In genomic region chr5:88827997-88828396, GRCh38 we compare ENCODE assay signal across 2 cellular contexts.
TF ChIP-seq lines count a peak whose summit lies in the region.

No MANE protein-coding gene starts in this region.

TF ChIP-seq in liver, 16 proteins besides CTCF, POLR2A, EP300 and RAD21 (continued from another document):
- TF ChIP-seq TAF1 (conservative IDR thresholded peaks at IDR 0.05) (no peak), HNF4G (IDR thresholded peaks at IDR 0.05) (no peak), GABPA (IDR thresholded peaks at IDR 0.05 in 1 of 2, conservative IDR thresholded peaks at IDR 0.05 in 1 of 2) (no peak), RXRA (IDR thresholded peaks at IDR 0.05) (no peak), FOXA2 (IDR thresholded peaks at IDR 0.05) (no peak), ZBTB33 (IDR thresholded peaks at IDR 0.05) (no peak), SP1 (IDR thresholded peaks at IDR 0.05) (no peak), HNF4A (conservative IDR thresholded peaks at IDR 0.05) (no peak), EGR1 (IDR thresholded peaks at IDR 0.05; ENCODE audit: low read depth in 2 of 2) (no peak), NR2F2 (IDR thresholded peaks at IDR 0.05) (no peak), FOXA1 (IDR thresholded peaks at IDR 0.05) (no peak), REST (IDR thresholded peaks at IDR 0.05) (no peak)

TF ChIP-seq in HepG2, 621 proteins besides CTCF, POLR2A, EP300 and RAD21 (continued from another document):
- no peak for TF ChIP-seq E2F2 (CRISPR knock-in tag; IDR thresholded peaks at IDR 0.05; ENCODE audit: borderline replicate concordance)
- TF ChIP-seq ONECUT2 (CRISPR knock-in tag; IDR thresholded peaks at IDR 0.05): no peak
- TF ChIP-seq ZNF326 (CRISPR knock-in tag; IDR thresholded peaks at IDR 0.05; ENCODE audit: borderline replicate concordance): no peak
- TF ChIP-seq SRSF9 (IDR thresholded peaks at IDR 0.05; ENCODE audit: borderline replicate concordance, insufficient read depth, low read depth, low read length, poor library complexity, severe bottlenecking): no peak
- no peak for TF ChIP-seq ZNF207 (IDR thresholded peaks at IDR 0.05; ENCODE audit: borderline replicate concordance)
